9 cellular contexts compared by ENCODE assay signal in genomic region chr1:87688136-87688535, GRCh38.
"Had no signal": no experiment of that assay in that cellular context is flagged by ENCODE, and none has a peak within 500 bp of the region (broad histone marks: within the 10 kb centered on the region; RNA-seq: fewer than 3 reads in every experiment).

No MANE protein-coding gene starts in this region.

- H3K36me3 ChIP-seq: HAP-1 had no signal

- ATAC-seq: HCT116, K562 had no signal

- DNase-seq: GM23248, GOT3, H7, HFFc6, IMR-90, KG1 had no signal

- H2AFZ ChIP-seq: GM23248 had no signal

- H3K9me3 Mint-ChIP-seq: HFFc6 had no signal

- H3K4me3 ChIP-seq: GM23248, HAP-1, K562 had no signal

- H3K9me3 ChIP-seq: HAP-1 had no signal

- H3K4me3 Mint-ChIP-seq: HFFc6 had no signal

- H3K27ac ChIP-seq: GM23248 had no signal

- H3K27ac Mint-ChIP-seq: HFFc6 had no signal
